In the genomic region with DNA sequence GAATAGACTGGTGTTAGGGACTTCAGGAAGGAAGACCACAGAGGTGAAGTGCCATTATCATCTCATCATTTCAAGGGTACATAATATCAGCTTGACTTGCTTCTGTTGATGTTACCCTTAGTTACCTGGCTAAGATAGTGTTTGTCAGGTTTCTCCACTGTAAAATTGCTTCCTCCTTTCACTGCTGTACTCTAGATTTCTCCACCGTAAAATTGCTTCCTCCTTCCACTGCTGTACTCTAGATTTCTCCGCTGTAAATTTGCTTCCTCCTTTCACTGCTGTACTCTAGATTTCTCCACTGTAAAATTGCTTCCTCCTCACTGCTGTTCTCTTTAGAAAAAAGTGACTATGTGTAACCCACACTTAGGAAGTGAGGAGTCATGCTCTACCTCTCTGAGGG, we compare ENCODE assay signal across 1 cellular context.
TF ChIP-seq lines count a peak whose summit lies in the region.

No MANE protein-coding gene starts in this region.

TF ChIP-seq in WTC11, 78 proteins besides CTCF, POLR2A, EP300 and RAD21 (continued from another document):
- TF ChIP-seq, protein P1, sequence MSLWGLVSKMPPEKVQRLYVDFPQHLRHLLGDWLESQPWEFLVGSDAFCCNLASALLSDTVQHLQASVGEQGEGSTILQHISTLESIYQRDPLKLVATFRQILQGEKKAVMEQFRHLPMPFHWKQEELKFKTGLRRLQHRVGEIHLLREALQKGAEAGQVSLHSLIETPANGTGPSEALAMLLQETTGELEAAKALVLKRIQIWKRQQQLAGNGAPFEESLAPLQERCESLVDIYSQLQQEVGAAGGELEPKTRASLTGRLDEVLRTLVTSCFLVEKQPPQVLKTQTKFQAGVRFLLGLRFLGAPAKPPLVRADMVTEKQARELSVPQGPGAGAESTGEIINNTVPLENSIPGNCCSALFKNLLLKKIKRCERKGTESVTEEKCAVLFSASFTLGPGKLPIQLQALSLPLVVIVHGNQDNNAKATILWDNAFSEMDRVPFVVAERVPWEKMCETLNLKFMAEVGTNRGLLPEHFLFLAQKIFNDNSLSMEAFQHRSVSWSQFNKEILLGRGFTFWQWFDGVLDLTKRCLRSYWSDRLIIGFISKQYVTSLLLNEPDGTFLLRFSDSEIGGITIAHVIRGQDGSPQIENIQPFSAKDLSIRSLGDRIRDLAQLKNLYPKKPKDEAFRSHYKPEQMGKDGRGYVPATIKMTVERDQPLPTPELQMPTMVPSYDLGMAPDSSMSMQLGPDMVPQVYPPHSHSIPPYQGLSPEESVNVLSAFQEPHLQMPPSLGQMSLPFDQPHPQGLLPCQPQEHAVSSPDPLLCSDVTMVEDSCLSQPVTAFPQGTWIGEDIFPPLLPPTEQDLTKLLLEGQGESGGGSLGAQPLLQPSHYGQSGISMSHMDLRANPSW (CRISPR knock-in tag; conservative IDR thresholded peaks at IDR 0.05; ENCODE audit: low read depth), result no peak
- no peak for TF ChIP-seq ZNF263 (CRISPR knock-in tag; IDR thresholded peaks at IDR 0.05; ENCODE audit: low read depth)
- TF ChIP-seq, protein P2, sequence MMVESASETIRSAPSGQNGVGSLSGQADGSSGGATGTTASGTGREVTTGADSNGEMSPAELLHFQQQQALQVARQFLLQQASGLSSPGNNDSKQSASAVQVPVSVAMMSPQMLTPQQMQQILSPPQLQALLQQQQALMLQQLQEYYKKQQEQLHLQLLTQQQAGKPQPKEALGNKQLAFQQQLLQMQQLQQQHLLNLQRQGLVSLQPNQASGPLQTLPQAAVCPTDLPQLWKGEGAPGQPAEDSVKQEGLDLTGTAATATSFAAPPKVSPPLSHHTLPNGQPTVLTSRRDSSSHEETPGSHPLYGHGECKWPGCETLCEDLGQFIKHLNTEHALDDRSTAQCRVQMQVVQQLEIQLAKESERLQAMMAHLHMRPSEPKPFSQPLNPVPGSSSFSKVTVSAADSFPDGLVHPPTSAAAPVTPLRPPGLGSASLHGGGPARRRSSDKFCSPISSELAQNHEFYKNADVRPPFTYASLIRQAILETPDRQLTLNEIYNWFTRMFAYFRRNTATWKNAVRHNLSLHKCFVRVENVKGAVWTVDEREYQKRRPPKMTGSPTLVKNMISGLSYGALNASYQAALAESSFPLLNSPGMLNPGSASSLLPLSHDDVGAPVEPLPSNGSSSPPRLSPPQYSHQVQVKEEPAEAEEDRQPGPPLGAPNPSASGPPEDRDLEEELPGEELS (CRISPR knock-in tag; IDR thresholded peaks at IDR 0.05), result no peak
- TF ChIP-seq PRRX2 (CRISPR knock-in tag; IDR thresholded peaks at IDR 0.05), result no peak
